ENCODE assay signal across 8 cellular contexts in genomic region chr16:50266337-50267091, GRCh38. TPM values are rescaled to one million over a fixed set of nuclear protein-coding genes. Genes with fewer than 3 reads are reported as not detected.
DNase-seq lines count a peak whose midpoint lies in the region; ATAC-seq and TF ChIP-seq lines count a peak whose summit lies in the region.

Gene ADCY7, plus strand, starts transcription at chr16:50266551. Its CDS starts 21,629 bp downstream, at chr16:50288180.

- peaks cover 9% of the 10 kb centered on the region for H3K36me3 Mint-ChIP-seq in activated naive CD8-positive, alpha-beta T cell treated with anti-CD3 and anti-CD28 coated beads, Interleukin-2, amount 10 ng/mL, durations not matched to agents 7 days and 5 days

- H2AFZ ChIP-seq in hepatocyte = peak within 1 kb of the TSS; percentile 80

- peak within 1 kb of the TSS; percentile 85 for H3K27ac ChIP-seq in hepatocyte

- H3K9me3 ChIP-seq in hepatocyte (ENCODE audit: low read depth) = no peaks in the 10 kb centered on the region

- peaks cover 70% of the 10 kb centered on the region for H3K4me1 Mint-ChIP-seq in activated naive CD8-positive, alpha-beta T cell treated with anti-CD3 and anti-CD28 coated beads, Interleukin-2, amount 10 ng/mL, durations not matched to agents 7 days and 5 days

- peak within 1 kb of the TSS; percentile 94 for H3K27ac Mint-ChIP-seq in activated naive CD8-positive, alpha-beta T cell treated with anti-CD3 and anti-CD28 coated beads, Interleukin-2, amount 10 ng/mL, durations not matched to agents 7 days and 5 days

- no peaks in the 10 kb centered on the region for H3K27me3 Mint-ChIP-seq in activated naive CD8-positive, alpha-beta T cell treated with anti-CD3 and anti-CD28 coated beads, Interleukin-2, amount 10 ng/mL, durations not matched to agents 7 days and 5 days

- POLR2A ChIA-PET in BJ (lab: Charles Lee) = no interaction called here
- POLR2A ChIA-PET in activated naive CD8-positive, alpha-beta T cell treated with anti-CD3 and anti-CD28 coated beads, Interleukin-2, amount 10 ng/mL, durations not matched to agents 7 days and 5 days (lab: Charles Lee) = interaction anchor here (0.9 to 5.6 kb wide), 4 partner anchors 8 to 47 kb away, joined by 4 to 51 read pairs (median 22); no protein-coding TSS in a partner anchor

- ATAC-seq in GM19372 (IDR thresholded peaks at IDR 0.05; ENCODE audit: low read depth, unreplicated experiment) (peak; percentile 88), HG03469 (IDR thresholded peaks at IDR 0.05; ENCODE audit: unreplicated experiment) (peak; percentile 66)
- peak; percentile 91 for ATAC-seq in activated naive CD8-positive, alpha-beta T cell treated with anti-CD3 and anti-CD28 coated beads, Interleukin-2, amount 10 ng/mL, durations not matched to agents 7 days and 5 days (ENCODE audit: low read depth)

- CTCF ChIA-PET in BJ (lab: Yijun Ruan, JAX) = interaction anchor here (0.5 to 1.1 kb wide), 2 partner anchors 20 to 254 kb away, joined by 3 to 4 read pairs; no protein-coding TSS in a partner anchor

- no peaks in the 10 kb centered on the region for H3K36me3 ChIP-seq in BJ (ENCODE audit: control insufficient read depth, insufficient read depth, low read length)
- H3K36me3 ChIP-seq in hepatocyte (replicated peaks; ENCODE audit: insufficient read depth, low read depth) = no peaks in the 10 kb centered on the region

- H3K27me3 ChIP-seq in BJ (ENCODE audit: control insufficient read depth, insufficient read depth, low read length) (0 out of 2 replicates have a peak, but pooled peaks cover 1% of the 10 kb centered on the region), hepatocyte (no peaks in the 10 kb centered on the region)

- no peaks in the 10 kb centered on the region for H3K9me2 ChIP-seq in hepatocyte (replicated peaks; ENCODE audit: insufficient read depth)

- H4K20me1 ChIP-seq in hepatocyte (ENCODE audit: insufficient read depth, poor library complexity, severe bottlenecking) = no peaks in the 10 kb centered on the region

- DNase-seq in BJ (ENCODE audit: low read depth) (no peak), SW480 (ENCODE audit: low spot score) (peak; percentile 70), hepatocyte (ENCODE audit: low spot score) (peak; percentile 83), NCI-H774 (lab: John Stamatoyannopoulos, UW) (no peak)
- peak; percentile 83 for DNase-seq in activated naive CD8-positive, alpha-beta T cell treated with anti-CD3 and anti-CD28 coated beads, Interleukin-2, amount 10 ng/mL, durations not matched to agents 7 days and 5 days
- peak; percentile 92 for DNase-seq in stimulated activated CD4-positive, alpha-beta T cell treated with anti-CD3 and anti-CD28 coated beads, Interleukin-15, amount 100 ng/mL, for 24 hours

- peak within 1 kb of the TSS; percentile 73 for H3K4me2 ChIP-seq in hepatocyte

- H3K4me3 Mint-ChIP-seq in activated naive CD8-positive, alpha-beta T cell treated with anti-CD3 and anti-CD28 coated beads, Interleukin-2, amount 10 ng/mL, durations not matched to agents 7 days and 5 days = peak within 1 kb of the TSS; percentile 93

- H3K4me3 ChIP-seq in BJ (ENCODE audit: low read depth, low read length) = peak within 1 kb of the TSS; percentile 48
- H3K4me3 ChIP-seq in hepatocyte = no peak within 1 kb of the TSS

- TF ChIP-seq CTCF in BJ (IDR thresholded peaks at IDR 0.05; ENCODE audit: insufficient read depth, low read depth, low read length) = no peak
- no peak for TF ChIP-seq CTCF in hepatocyte (IDR thresholded peaks at IDR 0.05; ENCODE audit: poor library complexity)

- H3K79me2 ChIP-seq in hepatocyte = no peaks in the 10 kb centered on the region

- peaks cover 25% of the 10 kb centered on the region for H3K4me1 ChIP-seq in hepatocyte (ENCODE audit: insufficient read depth)

- no peaks in the 10 kb centered on the region for H3K9me3 Mint-ChIP-seq in activated naive CD8-positive, alpha-beta T cell treated with anti-CD3 and anti-CD28 coated beads, Interleukin-2, amount 10 ng/mL, durations not matched to agents 7 days and 5 days

- WGBS in hepatocyte (ENCODE audit: low lambda C conversion rate, missing lambda C conversion rate) = 37% methylated on average over 25 of the region's 25 CpGs

RNA-seq across cellular contexts. Expression of gene ADCY7, which starts in this region (rescaled TPM):
- polyA plus RNA-seq in BJ (2011; rRNA removed) = 5.3 and 13.2 TPM in 2 replicates
- polyA minus RNA-seq in BJ (2011; rRNA and poly(A)+ RNA removed) = 10.9 and 12.1 TPM in 2 replicates
- total RNA-seq in activated naive CD8-positive, alpha-beta T cell treated with anti-CD3 and anti-CD28 coated beads, Interleukin-2, amount 10 ng/mL, durations not matched to agents 7 days and 5 days = 100 to 1,000 TPM; 172 to 177 TPM
- 3.9 and 6.9 TPM in 2 replicates for total RNA-seq in hepatocyte
- polyA plus RNA-seq in hepatocyte = 3.3 and 4.4 TPM in 2 replicates

Comparison
In these comparisons a context has a peak if more than half of its experiments do, and no peak if none do; other contexts are left out.
1. RNA of gene ADCY7 (total RNA-seq): 172 to 177 TPM in activated naive CD8-positive, alpha-beta T cell treated with anti-CD3 and anti-CD28 coated beads, Interleukin-2, amount 10 ng/mL, durations not matched to agents 7 days and 5 days; 3.9 to 6.9 TPM in hepatocyte; every median in the first group is over 10 times any median in the second.
2. DNase-seq: peak in SW480 (single experiment), activated naive CD8-positive, alpha-beta T cell treated with anti-CD3 and anti-CD28 coated beads, Interleukin-2, amount 10 ng/mL, durations not matched to agents 7 days and 5 days (single experiment), hepatocyte (single experiment) and stimulated activated CD4-positive, alpha-beta T cell treated with anti-CD3 and anti-CD28 coated beads, Interleukin-15, amount 100 ng/mL, for 24 hours (single experiment); none in BJ (single experiment) and NCI-H774 (single experiment).
3. Peak in every context shown above with its lines, with median percentiles within 50 percentile points of each other: ATAC-seq.